Comparison of ENCODE assay signal across 19 cellular contexts in the genomic region with DNA sequence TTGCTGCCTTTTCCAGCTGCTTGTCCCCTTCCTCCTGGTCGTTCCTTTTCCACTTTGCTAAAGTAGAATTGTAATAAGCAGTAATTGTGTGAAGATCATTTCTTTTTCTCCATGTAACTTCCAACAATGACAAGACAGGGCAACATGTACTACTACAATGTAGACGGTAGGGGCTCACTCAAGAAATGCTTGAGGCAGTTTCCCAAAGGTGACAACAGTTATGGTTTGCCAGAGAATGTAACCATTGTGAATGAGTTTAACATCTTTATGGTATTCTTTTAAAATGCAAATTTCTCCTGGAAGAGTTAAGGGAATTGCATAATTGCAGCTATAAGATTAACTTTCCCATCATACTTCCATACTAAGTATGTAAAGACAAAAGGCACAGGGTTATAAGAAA. TPM values are rescaled to one million over a fixed set of nuclear protein-coding genes. Genes with fewer than 3 reads are reported as not detected.
DNase-seq lines count a peak whose midpoint lies in the region; ATAC-seq and TF ChIP-seq lines count a peak whose summit lies in the region.
"Had no signal": no experiment of that assay in that cellular context is flagged by ENCODE, and none has a peak within 500 bp of the region (broad histone marks: within the 10 kb centered on the region; RNA-seq: fewer than 3 reads in every experiment).

No MANE protein-coding gene starts in this region.

- H3K4me1 ChIP-seq in Panc1 (ENCODE audit: control insufficient read depth, insufficient read depth, low read length): peaks cover 2% of the 10 kb centered on the region; the same call in 1 of the 2 replicates
- H3K4me1 ChIP-seq in foreskin keratinocyte: no peaks in the 10 kb centered on the region
- no peaks in the 10 kb centered on the region for H3K4me1 ChIP-seq in mesendoderm (ENCODE audit: control insufficient read depth, low read depth, low read length)
- H3K4me1 ChIP-seq: Caco-2 had no signal

- no peaks in the 10 kb centered on the region for H3K79me2 ChIP-seq in mesendoderm (ENCODE audit: control insufficient read depth, insufficient read depth, low read length)

- intact Hi-C loops in Panc1 (cut with micrococcal nuclease; ENCODE audit: unreplicated experiment): no loop called here

- H3K4me3 ChIP-seq in H7 (ENCODE audit: insufficient read depth, low read depth, low read length) (no peak overlapping the region), Panc1 (ENCODE audit: low read depth in 2 of 2, low read length in 2 of 2) (no peak overlapping the region), mesendoderm (ENCODE audit: low read length) (no peak overlapping the region)

- no peak overlapping the region for H2BK15ac ChIP-seq in mesendoderm (replicated peaks; ENCODE audit: low read depth)

- H3K9ac ChIP-seq in mesendoderm (ENCODE audit: low read length): no peak overlapping the region

- no peak overlapping the region for H3K56ac ChIP-seq in mesendoderm (ENCODE audit: low read length)

- no peak overlapping the region for H3K4me2 ChIP-seq in mesendoderm (ENCODE audit: low read length)

- no peak overlapping the region for H4K8ac ChIP-seq in mesendoderm (ENCODE audit: low read depth, low read length)

- no peak overlapping the region for H3K23ac ChIP-seq in mesendoderm (ENCODE audit: low read length)

- no peak overlapping the region for H3K4ac ChIP-seq in mesendoderm (ENCODE audit: low read depth, low read length)

- H3K27me3 ChIP-seq in H7 (ENCODE audit: control insufficient read depth, insufficient read depth, low read length): no peaks in the 10 kb centered on the region
- H3K27me3 ChIP-seq in Panc1 (ENCODE audit: control insufficient read depth, insufficient read depth, low read length): no peaks in the 10 kb centered on the region
- H3K27me3 ChIP-seq in foreskin keratinocyte: no peaks in the 10 kb centered on the region
- H3K27me3 ChIP-seq in mesendoderm (ENCODE audit: insufficient read depth, low read length, poor library complexity): no peaks in the 10 kb centered on the region

- BruUV-seq in Panc1 (replicated peaks; lab: Mats Ljungman, UMichigan): no TSS peak

- ATAC-seq in Panc1 (no peak), foreskin keratinocyte (peak; percentile 42), SK-N-SH treated with all-trans-retinoic acid at 6 μM for 48 hours (no peak)

- WGBS in mesendoderm (ENCODE audit: extremely low coverage, insufficient coverage, low lambda C conversion rate): no CpG with 5 or more reads among the region's 2 CpGs

- H4K5ac ChIP-seq in mesendoderm (ENCODE audit: low read length): no peak overlapping the region

- H3K9me3 ChIP-seq in Panc1 (ENCODE audit: control insufficient read depth, insufficient read depth, low read depth, low read length): no peaks in the 10 kb centered on the region
- H3K9me3 ChIP-seq: Caco-2 had no signal

- peak; percentile 6 for DNase-seq in H7
- no peak for DNase-seq in Panc1 (ENCODE audit: low read depth, low spot score)
- no peak for DNase-seq in foreskin keratinocyte
- DNase-seq in mesendoderm: peak; percentile 65
- DNase-seq in activated CD4-positive, alpha-beta T cell treated with anti-CD3 and anti-CD28 coated beads for 4 hours: no peak
- DNase-seq in NCI-H2196 treated with DMSO at 0.1 percent for 48 hours (lab: John Stamatoyannopoulos, UW; ENCODE audit: unreplicated experiment): no peak
- no peak for DNase-seq in SIG-M5 treated with dmso at 0.1 percent for 504 hours (lab: John Stamatoyannopoulos, UW; ENCODE audit: unreplicated experiment)
- DNase-seq: ACHN; Caco-2; EL; Kasumi-1; NCI-H1417; NCI-H187 treated with DMSO at 0.1 percent for 48 hours; NCI-H69; NK-92 treated with Interleukin-12 subunit alpha and Interleukin-12 subunit beta, amount 100 ng/mL, for 24 hours; OCI-M1; RPMI8226; SIG-M5 had no signal

- H2BK5ac ChIP-seq in mesendoderm (ENCODE audit: low read length): no peak overlapping the region

- TF ChIP-seq CTCF in Panc1 (IDR thresholded peaks at IDR 0.05) (peak; percentile 13; the same call in 1 of the 2 replicates), foreskin keratinocyte (conservative IDR thresholded peaks at IDR 0.05) (peak; percentile 40)

- H3K79me1 ChIP-seq in mesendoderm (ENCODE audit: low read length): peaks cover 3% of the 10 kb centered on the region

- POLR2A ChIA-PET in Panc1 (lab: Charles Lee): no interaction called here

- no peak overlapping the region for H3K18ac ChIP-seq in mesendoderm (ENCODE audit: low read length)

- H2AK5ac ChIP-seq in mesendoderm (ENCODE audit: low read length): no peak overlapping the region

- H3K36me3 ChIP-seq in H7 (replicated peaks; ENCODE audit: control insufficient read depth, insufficient read depth, low read length) (peaks cover 40% of the 10 kb centered on the region), Panc1 (ENCODE audit: control insufficient read depth, insufficient read depth, low read length) (peaks cover 62% of the 10 kb centered on the region), mesendoderm (ENCODE audit: control insufficient read depth, insufficient read depth, low read length) (peaks cover 4% of the 10 kb centered on the region)

- H3K27ac ChIP-seq in Panc1 (ENCODE audit: low read length): no peak overlapping the region
- no peak overlapping the region for H3K27ac ChIP-seq in foreskin keratinocyte
- H3K27ac ChIP-seq in mesendoderm (ENCODE audit: low read depth, low read length): no peak overlapping the region

- H2BK120ac ChIP-seq in mesendoderm (ENCODE audit: low read depth, low read length): no peak overlapping the region

- CTCF ChIA-PET in Panc1 (lab: Charles Lee): no interaction called here

- in situ Hi-C loops in Panc1 (cut with HindIII; ENCODE audit: low pct_unique_long_range_greater_than_20kb, low sequenced_read_pairs): no loop called here

TF ChIP-seq in SK-N-SH treated with all-trans-retinoic acid at 6 μM for 48 hours, 23 proteins besides CTCF, POLR2A, EP300 and RAD21 (continues in another document):
- no peak for TF ChIP-seq RARB (CRISPR knock-in tag; IDR thresholded peaks at IDR 0.05)
- TF ChIP-seq CSRNP3 (CRISPR knock-in tag; IDR thresholded peaks at IDR 0.05): no peak
- no peak for TF ChIP-seq ARNTL (CRISPR knock-in tag; IDR thresholded peaks at IDR 0.05; ENCODE audit: borderline replicate concordance, low read depth)
- TF ChIP-seq ZNF70 (CRISPR knock-in tag; IDR thresholded peaks at IDR 0.05): no peak
- TF ChIP-seq BACH2 (CRISPR knock-in tag; IDR thresholded peaks at IDR 0.05; ENCODE audit: borderline replicate concordance): no peak
- no peak for TF ChIP-seq TSHZ2 (CRISPR knock-in tag; IDR thresholded peaks at IDR 0.05)

RNA-seq across cellular contexts. Expression of gene PHLDA1, which starts 23.8 kb away (rescaled TPM):
- total RNA-seq in H7 (2014; rRNA removed; shearing (Covaris generic)): 16.4 and 19.7 TPM in 2 replicates
- 159 TPM for total RNA-seq in Panc1 (2021; ENCODE audit: unreplicated experiment)
- 124 TPM for polyA plus RNA-seq in Panc1 (2012; ENCODE audit: insufficient read length)
- total RNA-seq in foreskin keratinocyte: 126 and 138 TPM in 2 replicates
- 80.4 and 82.7 TPM in 2 replicates for polyA plus RNA-seq in foreskin keratinocyte
- polyA plus RNA-seq in mesendoderm (2013, experiment 1 of 2): 9.4 TPM
- polyA plus RNA-seq in mesendoderm (2013, experiment 2 of 2): 10.2 TPM

RNA-seq across cellular contexts. Expression of gene NAP1L1, which starts 29.1 kb away (rescaled TPM):
- 219 and 326 TPM in 2 replicates for total RNA-seq in H7 (2014; rRNA removed; shearing (Covaris generic))
- total RNA-seq in Panc1 (2021; ENCODE audit: unreplicated experiment) (620 TPM), foreskin keratinocyte (423 and 448 TPM in 2 replicates)
- polyA plus RNA-seq in Panc1 (2012; ENCODE audit: insufficient read length): 300 TPM
- 359 and 389 TPM in 2 replicates for polyA plus RNA-seq in foreskin keratinocyte
- polyA plus RNA-seq in mesendoderm (2013, experiment 1 of 2): 1,210 TPM
- polyA plus RNA-seq in mesendoderm (2013, experiment 2 of 2): 1,188 TPM

Comparison
In these comparisons a context has a peak if more than half of its experiments do, and no peak if none do; other contexts are left out.
1. DNase-seq: peak in H7 (single experiment) and mesendoderm (single experiment); none in Panc1 (single experiment), foreskin keratinocyte (0 of 2), activated CD4-positive, alpha-beta T cell treated with anti-CD3 and anti-CD28 coated beads for 4 hours (0 of 2), NCI-H2196 treated with DMSO at 0.1 percent for 48 hours (single experiment) and SIG-M5 treated with dmso at 0.1 percent for 504 hours (single experiment).